ENCODE assay signal across 20 cellular contexts in genomic region chr18:70416496-70416895, GRCh38.
"Had no signal": no experiment of that assay in that cellular context is flagged by ENCODE, and none has a peak within 500 bp of the region (broad histone marks: within the 10 kb centered on the region; RNA-seq: fewer than 3 reads in every experiment).

No MANE protein-coding gene starts in this region.

- ATAC-seq: effector memory CD8-positive, alpha-beta T cell; heart left ventricle; left lobe of liver; natural killer cell; stimulated activated effector memory CD8-positive, alpha-beta T cell treated with anti-CD3 and anti-CD28 coated beads, Interleukin-12 subunit alpha, Interleukin-12 subunit beta, amount 100 ng/mL, for 72 hours had no signal

- DNase-seq: cortex of kidney; effector memory CD8-positive, alpha-beta T cell; erythroblast; esophagus squamous epithelium; heart left ventricle; kidney; natural killer cell; occipital lobe; ovary; stimulated activated CD4-positive, alpha-beta T cell treated with anti-CD3 and anti-CD28 coated beads, Interleukin-2, amount 100 ng/mL, for 24 hours; stimulated activated CD4-positive, alpha-beta T cell treated with anti-CD3 and anti-CD28 coated beads, Interleukin-4, amount 100 ng/mL, for 24 hours; stimulated activated naive CD4-positive, alpha-beta T cell treated with Interleukin-2 at 50 U/mL for 16 hours; tibial artery had no signal

- H3K9me3 ChIP-seq: esophagus squamous epithelium, heart left ventricle, ovary, right atrium auricular region, sigmoid colon, stomach, tibial artery had no signal

- H3K36me3 ChIP-seq: esophagus squamous epithelium, heart left ventricle, ovary, right atrium auricular region, sigmoid colon, stomach, tibial artery had no signal

- H3K4me3 ChIP-seq: esophagus squamous epithelium, heart left ventricle, hepatocyte, lung, ovary, right atrium auricular region, sigmoid colon, stomach, tibial artery had no signal

- H3K27ac ChIP-seq: heart left ventricle, hepatocyte, ovary, right atrium auricular region, sigmoid colon, tibial artery had no signal

- H3K27me3 ChIP-seq: esophagus squamous epithelium, heart left ventricle, hepatocyte, ovary, right atrium auricular region, sigmoid colon, stomach, tibial artery had no signal
